25 cellular contexts compared by ENCODE assay signal in genomic region chr2:105597011-105597830, GRCh38.
A peak's percentile ranks its signal among the peaks of the same experiment; 100 is the strongest.
DNase-seq lines count a peak whose midpoint lies in the region; TF ChIP-seq lines count a peak whose summit lies in the region.
"Had no signal": no experiment of that assay in that cellular context is flagged by ENCODE, and none has a peak within 500 bp of the region (broad histone marks: within the 10 kb centered on the region; RNA-seq: fewer than 3 reads in every experiment).

No MANE protein-coding gene starts in this region.

- intact Hi-C loops in spleen (cut with DNase I; ENCODE audit: low total_unique reads), result no loop called here

- H3K4me1 ChIP-seq in spleen, result no peaks in the 10 kb centered on the region
- H3K4me1 ChIP-seq: lower lobe of right lung had no signal

- TF ChIP-seq POLR2A in spleen (IDR thresholded peaks at IDR 0.05), result no peak

- H3K36me3 Mint-ChIP-seq in activated T-cell treated with anti-CD3 and anti-CD28 coated beads, Interleukin-2, amount 50 U/mL, for 24 hours (ENCODE audit: low read depth), result no peaks in the 10 kb centered on the region
- H3K36me3 Mint-ChIP-seq in activated CD4-positive, alpha-beta memory T cell treated with anti-CD3 and anti-CD28 coated beads, Interleukin-2, amount 10 ng/mL, durations not matched to agents 7 days and 5 days (ENCODE audit: low read depth), result no peaks in the 10 kb centered on the region
- H3K36me3 Mint-ChIP-seq: type B pancreatic cell had no signal

- H3K4me1 Mint-ChIP-seq in activated T-cell treated with anti-CD3 and anti-CD28 coated beads, Interleukin-2, amount 50 U/mL, for 24 hours (ENCODE audit: low read depth), result peaks cover 41% of the 10 kb centered on the region
- no peaks in the 10 kb centered on the region for H3K4me1 Mint-ChIP-seq in activated CD4-positive, alpha-beta memory T cell treated with anti-CD3 and anti-CD28 coated beads, Interleukin-2, amount 10 ng/mL, durations not matched to agents 7 days and 5 days

- peak overlapping the region in 5 of 8 donors; percentile 48 to 61 (median 55) for H3K27ac ChIP-seq in spleen
- H3K27ac ChIP-seq: body of pancreas, HL-60, lower lobe of right lung, ovary, right atrium auricular region had no signal

- H3K4me3 ChIP-seq in spleen, result no peak overlapping the region
- H3K4me3 ChIP-seq: body of pancreas, lower lobe of right lung, ovary, right atrium auricular region had no signal

- no peaks in the 10 kb centered on the region for H3K27me3 Mint-ChIP-seq in activated T-cell treated with anti-CD3 and anti-CD28 coated beads, Interleukin-2, amount 50 U/mL, for 24 hours
- no peaks in the 10 kb centered on the region for H3K27me3 Mint-ChIP-seq in activated CD4-positive, alpha-beta memory T cell treated with anti-CD3 and anti-CD28 coated beads, Interleukin-2, amount 10 ng/mL, durations not matched to agents 7 days and 5 days
- H3K27me3 Mint-ChIP-seq: type B pancreatic cell had no signal

- no peaks in the 10 kb centered on the region for H3K36me3 ChIP-seq in spleen
- H3K36me3 ChIP-seq: lower lobe of right lung, ovary, right atrium auricular region had no signal

- H3K27me3 ChIP-seq in spleen (replicated peaks in 1 of 7), result no peaks in the 10 kb centered on the region
- H3K27me3 ChIP-seq: body of pancreas, ovary, right atrium auricular region had no signal

- no peak for TF ChIP-seq CTCF in spleen (IDR thresholded peaks at IDR 0.05 in 8 of 11, conservative IDR thresholded peaks at IDR 0.05 in 3 of 11)

- WGBS in spleen, 5 donors, result 86 to 96% (median 91%) methylated on average over 15 of the region's 15 CpGs

- no peak overlapping the region for H3K4me3 Mint-ChIP-seq in activated T-cell treated with anti-CD3 and anti-CD28 coated beads, Interleukin-2, amount 50 U/mL, for 24 hours
- no peak overlapping the region for H3K4me3 Mint-ChIP-seq in activated CD4-positive, alpha-beta memory T cell treated with anti-CD3 and anti-CD28 coated beads, Interleukin-2, amount 10 ng/mL, durations not matched to agents 7 days and 5 days
- H3K4me3 Mint-ChIP-seq: nephron, type B pancreatic cell had no signal

- H3K9me3 ChIP-seq in spleen, result no peaks in the 10 kb centered on the region
- H3K9me3 ChIP-seq: body of pancreas, lower lobe of right lung, ovary, right atrium auricular region had no signal

- POLR2A ChIA-PET in activated CD4-positive, alpha-beta memory T cell treated with anti-CD3 and anti-CD28 coated beads, Interleukin-2, amount 10 ng/mL, durations not matched to agents 7 days and 5 days (lab: Charles Lee), result no interaction called here

- CTCF ChIA-PET in activated CD4-positive, alpha-beta memory T cell treated with anti-CD3 and anti-CD28 coated beads, Interleukin-2, amount 10 ng/mL, durations not matched to agents 7 days and 5 days (lab: Charles Lee), result no interaction called here

- no peak for DNase-seq in activated T-cell treated with anti-CD3 and anti-CD28 coated beads, Interleukin-2, amount 50 U/mL, for 24 hours
- DNase-seq in activated T-cell treated with anti-CD3 and anti-CD28 coated beads for 4 hours (no peak), NCI-H524 (lab: John Stamatoyannopoulos, UW) (peak; percentile 72 to 77), cerebellar cortex (ENCODE audit: low spot score) (peak; percentile 75), spleen (no peak), NCI-H1092 treated with DMSO at 0.1 percent for 48 hours (lab: John Stamatoyannopoulos, UW) (no peak)
- no peak for DNase-seq in activated effector memory CD4-positive, alpha-beta T cell treated with anti-CD3 and anti-CD28 coated beads, Interleukin-2, amount 50 U/mL, for 16 hours
- DNase-seq in activated CD4-positive, alpha-beta memory T cell treated with anti-CD3 and anti-CD28 coated beads, Interleukin-2, amount 10 ng/mL, durations not matched to agents 7 days and 5 days, result no peak
- DNase-seq: activated CD4-positive, alpha-beta T cell treated with anti-CD3 and anti-CD28 coated beads, Interleukin-2, amount 50 U/mL, for 4 hours; activated CD8-positive, alpha-beta memory T cell treated with anti-CD3 and anti-CD28 coated beads, Interleukin-2, amount 50 U/mL, for 48 hours; AML-193; body of pancreas; DMS79 treated with DMSO at 0.1 percent for 48 hours; effector CD4-positive, alpha-beta T cell; kidney; lower lobe of right lung; NCI-H1048; NCI-H187; NCI-H69; ovary; T-helper 1 cell had no signal

- peak overlapping the region; percentile 32 for H3K27ac Mint-ChIP-seq in activated T-cell treated with anti-CD3 and anti-CD28 coated beads, Interleukin-2, amount 50 U/mL, for 24 hours
- no peak overlapping the region for H3K27ac Mint-ChIP-seq in activated CD4-positive, alpha-beta memory T cell treated with anti-CD3 and anti-CD28 coated beads, Interleukin-2, amount 10 ng/mL, durations not matched to agents 7 days and 5 days
- H3K27ac Mint-ChIP-seq: type B pancreatic cell had no signal

- H3K9me3 Mint-ChIP-seq in activated T-cell treated with anti-CD3 and anti-CD28 coated beads, Interleukin-2, amount 50 U/mL, for 24 hours, result no peaks in the 10 kb centered on the region
- no peaks in the 10 kb centered on the region for H3K9me3 Mint-ChIP-seq in activated CD4-positive, alpha-beta memory T cell treated with anti-CD3 and anti-CD28 coated beads, Interleukin-2, amount 10 ng/mL, durations not matched to agents 7 days and 5 days
- H3K9me3 Mint-ChIP-seq: type B pancreatic cell had no signal

Comparison
In these comparisons a context has a peak if more than half of its experiments do, and no peak if none do; other contexts are left out.
1. DNase-seq: peak in NCI-H524 (2 of 2) and cerebellar cortex (single experiment); none in activated T-cell treated with anti-CD3 and anti-CD28 coated beads, Interleukin-2, amount 50 U/mL, for 24 hours (single experiment), activated T-cell treated with anti-CD3 and anti-CD28 coated beads for 4 hours (single experiment), spleen (single experiment), activated effector memory CD4-positive, alpha-beta T cell treated with anti-CD3 and anti-CD28 coated beads, Interleukin-2, amount 50 U/mL, for 16 hours (single experiment), NCI-H1092 treated with DMSO at 0.1 percent for 48 hours (single experiment) and activated CD4-positive, alpha-beta memory T cell treated with anti-CD3 and anti-CD28 coated beads, Interleukin-2, amount 10 ng/mL, durations not matched to agents 7 days and 5 days (single experiment).